8 cellular contexts compared by ENCODE assay signal in the genomic region with DNA sequence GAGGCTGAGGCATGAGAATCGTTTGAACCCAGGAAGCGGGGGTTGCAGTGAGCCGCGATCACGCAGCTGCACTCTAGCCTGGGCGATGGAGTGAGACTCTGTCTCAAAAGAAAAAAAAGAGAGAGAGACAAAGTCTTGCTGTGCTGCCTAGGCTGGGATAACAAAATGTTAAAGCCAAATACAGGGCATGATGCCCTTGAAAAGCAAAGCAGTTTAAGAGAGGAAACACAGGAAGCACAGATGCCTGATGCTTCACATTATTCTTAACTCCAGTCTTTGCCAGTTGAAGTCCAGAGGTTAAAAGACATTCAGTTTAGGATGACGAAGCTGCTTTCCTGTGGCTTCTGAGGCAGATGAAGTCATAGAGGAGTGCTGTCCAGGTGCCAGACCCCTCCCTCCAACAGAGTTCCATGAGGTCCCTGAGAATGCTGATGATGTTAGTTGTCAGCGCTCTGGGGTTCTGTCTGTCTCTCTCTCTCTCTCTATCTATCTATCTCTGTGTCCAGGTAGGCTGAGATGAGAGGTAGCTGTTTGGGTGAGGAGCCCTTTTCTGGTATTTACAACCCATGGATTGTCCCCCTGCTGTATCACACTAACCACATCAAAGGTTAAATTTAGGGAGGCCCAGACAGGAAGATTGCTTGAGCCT. TPM values are rescaled to one million over a fixed set of nuclear protein-coding genes. Genes with fewer than 3 reads are reported as not detected.
DNase-seq lines count a peak whose midpoint lies in the region; ATAC-seq, FAIRE-seq and TF ChIP-seq lines count a peak whose summit lies in the region.

No MANE protein-coding gene starts in this region.

- H3K56ac ChIP-seq in H1 (replicated peaks; ENCODE audit: insufficient read length, low read depth, low read length), result no peak overlapping the region

- 86% methylated on average over 8 of the region's 8 CpGs; no CpG with 5 or more reads in 1 of the 2 experiments for WGBS in H1 (ENCODE audit: extremely low coverage in 1 of 2, insufficient coverage in 1 of 2, insufficient read length in 1 of 2, insufficient replicate concordance in 2 of 2, low coverage in 1 of 2, low lambda C conversion rate in 2 of 2, missing lambda C conversion rate in 1 of 2), 2 experiments

- TF ChIP-seq RAD21 in H1 (IDR thresholded peaks at IDR 0.05 in 1 of 2, conservative IDR thresholded peaks at IDR 0.05 in 1 of 2; ENCODE audit: low read depth in 2 of 2, low read length in 2 of 2), result no peak

- no peak overlapping the region for H2BK120ac ChIP-seq in H1 (replicated peaks; ENCODE audit: low read depth, low read length)

- no peaks in the 10 kb centered on the region for H3K36me3 ChIP-seq in H1 (ENCODE audit: control insufficient read depth in 2 of 4, insufficient read depth in 4 of 4, low read length in 3 of 4)

- H3K23ac ChIP-seq in H1 (ENCODE audit: insufficient read length), result no peak overlapping the region

- no peak for TF ChIP-seq CTCF in H1 (IDR thresholded peaks at IDR 0.05; ENCODE audit: control extremely low read depth in 1 of 3, insufficient read depth in 1 of 3, low read depth in 1 of 3, low read length in 3 of 3)

- no peak for TF ChIP-seq POLR2A in H1 (IDR thresholded peaks at IDR 0.05; ENCODE audit: control extremely low read depth in 1 of 2, low read depth in 2 of 2, low read length in 2 of 2)

- H3K4me3 ChIP-seq in H1 (ENCODE audit: extremely low read depth in 1 of 4, insufficient read depth in 2 of 4, low read depth in 3 of 4, low read length in 4 of 4) (no peak overlapping the region), skeletal muscle cell (ENCODE audit: low read depth, low read length) (no peak overlapping the region)

- H3K4me1 ChIP-seq in H1 (replicated peaks in 1 of 4; ENCODE audit: control insufficient read depth in 3 of 4, insufficient read depth in 4 of 4, low read length in 3 of 4), result peaks cover 11 to 16% (median 13%) of the 10 kb centered on the region in 4 experiments

- DNase-seq in NCI-H2196 (lab: John Stamatoyannopoulos, UW; ENCODE audit: unreplicated experiment) (peak; percentile 21), NCI-H2196 treated with DMSO at 0.1 percent for 48 hours (lab: John Stamatoyannopoulos, UW; ENCODE audit: unreplicated experiment) (no peak), NCI-H446 (lab: John Stamatoyannopoulos, UW) (peak; percentile 10 to 19), H1 (ENCODE audit: low read depth in 1 of 2, low spot score in 2 of 2) (no peak), skeletal muscle cell (ENCODE audit: low read depth) (peak; percentile 88), globus pallidus (ENCODE audit: low spot score) (no peak)
- DNase-seq in effector CD8-positive, alpha-beta T cell (lab: John Stamatoyannopoulos, UW), result no peak

- peak overlapping the region; percentile 51; the same call in 1 of the 2 replicates for H3K18ac ChIP-seq in H1 (ENCODE audit: extremely low read depth, low read length)

- no peak for ATAC-seq in GM21526 (IDR thresholded peaks at IDR 0.05; ENCODE audit: low FRiP score, unreplicated experiment)

- peak overlapping the region; percentile 0; the same call in 1 of the 2 replicates for H2BK12ac ChIP-seq in H1 (ENCODE audit: low read depth, low read length)

- no peak overlapping the region for H2AK5ac ChIP-seq in H1 (ENCODE audit: low read depth, low read length)

- H3K4ac ChIP-seq in H1 (replicated peaks; ENCODE audit: insufficient read length, low read depth, low read length), result no peak overlapping the region

- H3K27me3 ChIP-seq in H1 (replicated peaks in 1 of 4; ENCODE audit: control insufficient read depth in 3 of 4, extremely low read depth in 1 of 4, insufficient read depth in 3 of 4, low read length in 3 of 4), result no peaks in the 10 kb centered on the region

- H4K5ac ChIP-seq in H1 (ENCODE audit: insufficient read length, low read depth, low read length), result no peak overlapping the region

- no peak overlapping the region for H3K4me2 ChIP-seq in H1 (ENCODE audit: insufficient read depth in 1 of 2, low read depth in 2 of 2, low read length in 2 of 2)

- H2BK15ac ChIP-seq in H1 (ENCODE audit: low read length), result 0 out of 2 replicates have a peak overlapping the region, but pooled peaks have one; percentile 12

- H2BK5ac ChIP-seq in H1 (ENCODE audit: low read depth, low read length), result no peak overlapping the region; the same call in 1 of the 2 replicates

- H3K79me2 ChIP-seq in H1 (ENCODE audit: control insufficient read depth in 1 of 2, insufficient read depth in 2 of 2, low read length in 2 of 2), result peaks cover 0 to 1% of the 10 kb centered on the region in 2 experiments; a peak in 2 of 4 replicates

- no peak overlapping the region for H3K27ac ChIP-seq in H1 (ENCODE audit: low read depth, low read length)

- CTCF ChIA-PET in H1 (lab: Charles Lee; ENCODE audit: partially characterized antibody), result interaction anchor here (1.1 to 53.1 kb wide), 6 partner anchors 12 to 254 kb away, joined by 3 to 1562 read pairs (median 25); partner anchors contain the start of genes LRP10, MMP14 and REM2

- no peak for FAIRE-seq in H1 (lab: Jason Lieb, UNC)

- no peaks in the 10 kb centered on the region for H3K9me3 ChIP-seq in H1 (ENCODE audit: insufficient read depth in 2 of 2, low read depth in 1 of 2, low read length in 1 of 2)

- H3K79me1 ChIP-seq in H1 (ENCODE audit: low read depth, low read length), result no peaks in the 10 kb centered on the region

- H3K14ac ChIP-seq in H1 (ENCODE audit: insufficient read length), result no peak overlapping the region

- peak overlapping the region; percentile 20; the same call in 1 of the 2 replicates for H2AFZ ChIP-seq in H1 (ENCODE audit: low read length)

- peaks cover 9% of the 10 kb centered on the region for H3K23me2 ChIP-seq in H1 (ENCODE audit: low read depth, low read length)

- H3K9ac ChIP-seq in H1 (replicated peaks in 1 of 4; ENCODE audit: extremely low read depth in 1 of 4, low read depth in 3 of 4, low read length in 3 of 4), result no peak overlapping the region

- POLR2A ChIA-PET in H1 (lab: Charles Lee; ENCODE audit: partially characterized antibody), result interaction anchor here (0.7 to 7.1 kb wide), 6 partner anchors 11 to 104 kb away, joined by 3 to 136 read pairs (median 14); partner anchors contain the start of genes MMP14, OXA1L and PRMT5

- no peak overlapping the region for H4K8ac ChIP-seq in H1 (ENCODE audit: extremely low read depth, insufficient read depth, low read length)

- H2BK20ac ChIP-seq in H1 (ENCODE audit: low read length), result 0 out of 2 replicates have a peak overlapping the region, but pooled peaks have one; percentile 90

- no peak for TF ChIP-seq EP300 in H1 (IDR thresholded peaks at IDR 0.05; ENCODE audit: borderline replicate concordance in 1 of 2, low read depth in 2 of 2, low read length in 2 of 2)

- no peak overlapping the region for H4K91ac ChIP-seq in H1 (replicated peaks; ENCODE audit: insufficient read length, low read length)

- H4K20me1 ChIP-seq in H1 (replicated peaks in 1 of 2; ENCODE audit: control insufficient read depth in 1 of 2, insufficient read depth in 2 of 2, low read length in 2 of 2), result no peaks in the 10 kb centered on the region

RNA-seq across cellular contexts. Expression of gene MRPL52, which starts 4.9 kb away (rescaled TPM):
- total RNA-seq in H1 (2021; fragmentation: NEBNext Ultra II Directional; extraction: Animal tissue kit (Norgen Biotek cat#: 25700)), result 172 and 176 TPM in 2 replicates
- polyA plus RNA-seq in H1 (2011; rRNA removed), result 70.5 and 109 TPM in 2 replicates
- polyA plus RNA-seq in H1 (2011; cell fraction: cytosol; rRNA removed), result 108 TPM
- 74.0 TPM for polyA plus RNA-seq in H1 (2011; cell fraction: nucleus; rRNA removed)
- polyA plus RNA-seq in H1 (2012, experiment 1 of 2), result 186 to 208 TPM (median 197 TPM) in 4 replicates
- 516 TPM for polyA plus RNA-seq in H1 (2012, experiment 2 of 2)
- polyA plus RNA-seq in H1 (2013, experiment 1 of 2), result 328 TPM
- polyA plus RNA-seq in H1 (2013, experiment 2 of 2), result 334 TPM
- polyA minus RNA-seq in H1 (2011; rRNA and poly(A)+ RNA removed), result 9.8 and 12.4 TPM in 2 replicates
- polyA minus RNA-seq in H1 (2011; cell fraction: cytosol; rRNA and poly(A)+ RNA removed), result 41.0 TPM
- polyA minus RNA-seq in H1 (2011; cell fraction: nucleus; rRNA and poly(A)+ RNA removed), result 34.9 TPM

RNA-seq across cellular contexts. Expression of gene SLC7A7, which starts 9.6 kb away (rescaled TPM):
- total RNA-seq in H1 (2021; fragmentation: NEBNext Ultra II Directional; extraction: Animal tissue kit (Norgen Biotek cat#: 25700)), result 5.8 and 6.3 TPM in 2 replicates
- polyA plus RNA-seq in H1 (2011; rRNA removed), result 14.9 and 15.0 TPM in 2 replicates
- polyA plus RNA-seq in H1 (2011; cell fraction: cytosol; rRNA removed), result 10.3 TPM
- 8.1 TPM for polyA plus RNA-seq in H1 (2011; cell fraction: nucleus; rRNA removed)
- polyA plus RNA-seq in H1 (2012, experiment 1 of 2), result 5.0 to 6.8 TPM (median 5.6 TPM) in 4 replicates
- 4.1 TPM for polyA plus RNA-seq in H1 (2012, experiment 2 of 2)
- 7.1 TPM for polyA plus RNA-seq in H1 (2013, experiment 1 of 2)
- polyA plus RNA-seq in H1 (2013, experiment 2 of 2), result 7.1 TPM
- polyA minus RNA-seq in H1 (2011; rRNA and poly(A)+ RNA removed), result 11.7 and 13.5 TPM in 2 replicates
- 3.2 TPM for polyA minus RNA-seq in H1 (2011; cell fraction: cytosol; rRNA and poly(A)+ RNA removed)
- 5.0 TPM for polyA minus RNA-seq in H1 (2011; cell fraction: nucleus; rRNA and poly(A)+ RNA removed)

RNA-seq across cellular contexts. Expression of gene MMP14, which starts 11.6 kb away (rescaled TPM):
- total RNA-seq in H1 (2021; fragmentation: NEBNext Ultra II Directional; extraction: Animal tissue kit (Norgen Biotek cat#: 25700)), result 83.1 and 86.8 TPM in 2 replicates
- 58.2 and 81.6 TPM in 2 replicates for polyA plus RNA-seq in H1 (2011; rRNA removed)
- polyA plus RNA-seq in H1 (2011; cell fraction: cytosol; rRNA removed), result 61.6 TPM
- 147 TPM for polyA plus RNA-seq in H1 (2011; cell fraction: nucleus; rRNA removed)
- 54.3 to 67.5 TPM (median 63.3 TPM) in 4 replicates for polyA plus RNA-seq in H1 (2012, experiment 1 of 2)
- polyA plus RNA-seq in H1 (2012, experiment 2 of 2), result 60.0 TPM
- polyA plus RNA-seq in H1 (2013, experiment 1 of 2), result 277 TPM
- polyA plus RNA-seq in H1 (2013, experiment 2 of 2), result 290 TPM
- 46.1 and 61.0 TPM in 2 replicates for polyA minus RNA-seq in H1 (2011; rRNA and poly(A)+ RNA removed)
- polyA minus RNA-seq in H1 (2011; cell fraction: cytosol; rRNA and poly(A)+ RNA removed), result 28.2 TPM
- polyA minus RNA-seq in H1 (2011; cell fraction: nucleus; rRNA and poly(A)+ RNA removed), result 24.5 TPM

RNA-seq across cellular contexts. Expression of gene LRP10, which starts 46.7 kb away (rescaled TPM):
- 15.6 and 15.7 TPM in 2 replicates for total RNA-seq in H1 (2021; fragmentation: NEBNext Ultra II Directional; extraction: Animal tissue kit (Norgen Biotek cat#: 25700))
- polyA plus RNA-seq in H1 (2011; rRNA removed), result 12.4 and 22.8 TPM in 2 replicates
- polyA plus RNA-seq in H1 (2011; cell fraction: cytosol; rRNA removed), result 10.6 TPM
- 21.0 TPM for polyA plus RNA-seq in H1 (2011; cell fraction: nucleus; rRNA removed)
- polyA plus RNA-seq in H1 (2012, experiment 1 of 2), result 10.6 to 17.3 TPM (median 14.7 TPM) in 4 replicates
- 13.0 TPM for polyA plus RNA-seq in H1 (2012, experiment 2 of 2)
- polyA plus RNA-seq in H1 (2013, experiment 1 of 2), result 15.4 TPM
- polyA plus RNA-seq in H1 (2013, experiment 2 of 2), result 15.6 TPM
- 21.1 and 22.8 TPM in 2 replicates for polyA minus RNA-seq in H1 (2011; rRNA and poly(A)+ RNA removed)
- polyA minus RNA-seq in H1 (2011; cell fraction: cytosol; rRNA and poly(A)+ RNA removed), result 13.1 TPM
- 11.9 TPM for polyA minus RNA-seq in H1 (2011; cell fraction: nucleus; rRNA and poly(A)+ RNA removed)

RNA-seq across cellular contexts. Expression of gene REM2, which starts 58.2 kb away (rescaled TPM):
- 1.1 and 1.3 TPM in 2 replicates for total RNA-seq in H1 (2021; fragmentation: NEBNext Ultra II Directional; extraction: Animal tissue kit (Norgen Biotek cat#: 25700))
- 0.78 and 1.00 TPM in 2 replicates for polyA plus RNA-seq in H1 (2011; rRNA removed)
- polyA plus RNA-seq in H1 (2011; cell fraction: cytosol; rRNA removed), result 1.4 TPM
- 2.2 TPM for polyA plus RNA-seq in H1 (2011; cell fraction: nucleus; rRNA removed)
- 0.96 to 1.6 TPM (median 1.2 TPM) in 4 replicates for polyA plus RNA-seq in H1 (2012, experiment 1 of 2)
- polyA plus RNA-seq in H1 (2012, experiment 2 of 2), result 1.3 TPM
- polyA plus RNA-seq in H1 (2013, experiment 1 of 2), result 1.5 TPM
- polyA plus RNA-seq in H1 (2013, experiment 2 of 2), result 1.4 TPM
- 0.34 and 0.73 TPM in 2 replicates for polyA minus RNA-seq in H1 (2011; rRNA and poly(A)+ RNA removed)
- not detected for polyA minus RNA-seq in H1 (2011; cell fraction: cytosol; rRNA and poly(A)+ RNA removed)
- polyA minus RNA-seq in H1 (2011; cell fraction: nucleus; rRNA and poly(A)+ RNA removed), result 1.8 TPM

Comparison
In these comparisons a context has a peak if more than half of its experiments do, and no peak if none do; other contexts are left out.
1. DNase-seq: peak in NCI-H2196 (single experiment), NCI-H446 (2 of 2) and skeletal muscle cell (single experiment); none in NCI-H2196 treated with DMSO at 0.1 percent for 48 hours (single experiment), H1 (0 of 2), globus pallidus (single experiment) and effector CD8-positive, alpha-beta T cell (single experiment).